ENCODE assay signal across 9 cellular contexts in the genomic region with DNA sequence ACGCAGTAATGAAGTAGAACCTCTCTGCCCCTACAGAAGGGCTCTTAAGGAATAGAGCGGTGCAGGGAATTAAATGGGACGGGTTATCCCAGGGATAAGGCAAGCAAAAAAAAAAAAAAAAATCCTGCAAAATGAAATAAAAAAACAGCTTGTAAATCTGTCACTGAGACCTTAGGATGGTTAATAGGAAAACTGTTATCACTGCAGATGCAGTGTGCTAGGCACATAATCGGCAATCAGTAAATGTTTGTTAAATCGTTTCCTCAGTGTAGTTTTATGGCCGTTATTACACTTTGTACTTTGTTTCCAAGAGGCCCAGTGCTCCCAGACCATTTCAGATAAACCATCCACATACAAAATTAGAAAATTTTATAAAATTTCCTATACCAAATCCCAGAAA. TPM values are rescaled to one million over a fixed set of nuclear protein-coding genes. Genes with fewer than 3 reads are reported as not detected.
A peak's percentile ranks its signal among the peaks of the same experiment; 100 is the strongest.
DNase-seq lines count a peak whose midpoint lies in the region; ATAC-seq, FAIRE-seq and TF ChIP-seq lines count a peak whose summit lies in the region.
"Had no signal": no experiment of that assay in that cellular context is flagged by ENCODE, and none has a peak within 500 bp of the region (broad histone marks: within the 10 kb centered on the region; RNA-seq: fewer than 3 reads in every experiment).

No MANE protein-coding gene starts in this region.

- H3K9me3 ChIP-seq in heart left ventricle: no peaks in the 10 kb centered on the region
- no peaks in the 10 kb centered on the region; the same call in 2 of the 3 replicates for H3K9me3 ChIP-seq in GM12878 (replicated peaks; ENCODE audit: control insufficient read depth, insufficient read depth, low read length)
- H3K9me3 ChIP-seq in upper lobe of right lung: no peaks in the 10 kb centered on the region

- 2 to 33% (median 17%) methylated on average over 6 of the region's 6 CpGs for WGBS in heart left ventricle, 4 donors
- 37% methylated on average over 6 of the region's 6 CpGs for WGBS in GM12878 (ENCODE audit: insufficient coverage, insufficient replicate concordance, low lambda C conversion rate, missing lambda C conversion rate)

- DNase-seq in heart left ventricle (no peak), left cardiac atrium (no peak), GM12878 (ENCODE audit: low read depth, low spot score) (no peak), lung microvascular endothelial cell (ENCODE audit: low read depth in 2 of 2) (peak; percentile 24 to 45), upper lobe of right lung (no peak), SKM-1 (lab: John Stamatoyannopoulos, UW; ENCODE audit: unreplicated experiment) (no peak)

- SMC1A ChIA-PET in GM12878 (lab: Charles Lee; ENCODE audit: uncharacterized antibody, unreplicated experiment): no interaction called here

- POLR2A ChIA-PET in GM12878 (lab: Charles Lee): interaction anchor here (0.6 kb wide), 1 partner anchor 45 kb away, joined by 3 read pairs; no protein-coding TSS in a partner anchor

- no TSS peak for BruUV-seq in GM12878 (replicated peaks; lab: Mats Ljungman, UMichigan)

- H2AFZ ChIP-seq in GM12878 (ENCODE audit: control insufficient read depth, low read depth, low read length): no peak overlapping the region

- H3K4me2 ChIP-seq in GM12878 (ENCODE audit: control insufficient read depth, insufficient read depth): peak overlapping the region; percentile 28; the same call in 1 of the 2 replicates

- H3K36me3 ChIP-seq in heart left ventricle: peaks cover 0 to 23% (median 17%) of the 10 kb centered on the region in 9 donors
- peaks cover 0 to 4% of the 10 kb centered on the region in 2 experiments; a peak in 1 of 4 replicates for H3K36me3 ChIP-seq in GM12878 (ENCODE audit: control insufficient read depth in 2 of 2, insufficient read depth in 2 of 2, low read length in 1 of 2)
- H3K36me3 ChIP-seq in upper lobe of right lung: peaks cover 4% of the 10 kb centered on the region

- no peak for TF ChIP-seq RAD21 in GM12878 (IDR thresholded peaks at IDR 0.05; ENCODE audit: insufficient read depth, low read depth, low read length)

- no peak for TF ChIP-seq EP300 in GM12878 (IDR thresholded peaks at IDR 0.05; ENCODE audit: borderline replicate concordance in 1 of 2, control insufficient read depth in 1 of 2, low read depth in 2 of 2, low read length in 2 of 2)

- in situ Hi-C loops in GM12878 (cut with MboI): no loop called here

- intact Hi-C loops in heart left ventricle (cut with DNase I): no loop called here
- intact Hi-C loops in left cardiac atrium (cut with DNase I): no loop called here
- intact Hi-C loops in GM12878 (cut with micrococcal nuclease; ENCODE audit: unreplicated experiment): loop anchor here (2.0 kb wide), 1 partner anchor 18 kb away; the partner anchor contains the start of gene RPL36A
- intact Hi-C loops in upper lobe of right lung (cut with DNase I): no loop called here

- ATAC-seq in heart left ventricle: no peak
- no peak for ATAC-seq in left cardiac atrium
- no peak for ATAC-seq in GM12878
- ATAC-seq in upper lobe of right lung: no peak
- no peak for ATAC-seq in GM21381 (IDR thresholded peaks at IDR 0.05; ENCODE audit: unreplicated experiment)
- no peak for ATAC-seq in HG03095 (IDR thresholded peaks at IDR 0.05; ENCODE audit: unreplicated experiment)

- TF ChIP-seq POLR2A in heart left ventricle (IDR thresholded peaks at IDR 0.05) (no peak), GM12878 (IDR thresholded peaks at IDR 0.05; ENCODE audit: low read depth, low read length) (no peak)

- peaks cover 0 to 33% (median 13%) of the 10 kb centered on the region in 12 donors for H3K4me1 ChIP-seq in heart left ventricle
- H3K4me1 ChIP-seq in GM12878 (ENCODE audit: control insufficient read depth, insufficient read depth, low read length): peaks cover 12% of the 10 kb centered on the region
- peaks cover 4% of the 10 kb centered on the region for H3K4me1 ChIP-seq in upper lobe of right lung

- CTCF ChIA-PET in GM12878 (lab: Yijun Ruan, JAX): no interaction called here

- H3K27me3 ChIP-seq in heart left ventricle (no peaks in the 10 kb centered on the region), GM12878 (replicated peaks in 1 of 2; ENCODE audit: control insufficient read depth in 2 of 2, insufficient read depth in 2 of 2, low read length in 1 of 2) (no peaks in the 10 kb centered on the region), upper lobe of right lung (no peaks in the 10 kb centered on the region)

- H4K20me1 ChIP-seq in GM12878 (ENCODE audit: control insufficient read depth, insufficient read depth): no peaks in the 10 kb centered on the region

- H3K4me3 ChIP-seq in heart left ventricle (peak overlapping the region; percentile 12 to 97 (median 66)), GM12878 (peak overlapping the region; percentile 75), upper lobe of right lung (peak overlapping the region; percentile 71)

- H3K27ac ChIP-seq in heart left ventricle (peak overlapping the region in 9 of 12 donors; percentile 86 to 97 (median 91)), GM12878 (ENCODE audit: control insufficient read depth, insufficient read depth) (peak overlapping the region; percentile 92), upper lobe of right lung (peak overlapping the region; percentile 92)

- RAD21 ChIA-PET in GM12878 (lab: Charles Lee; ENCODE audit: unreplicated experiment): no interaction called here

- FAIRE-seq in GM12878 (lab: Jason Lieb, UNC): no peak

- H3K79me2 ChIP-seq in GM12878 (ENCODE audit: control insufficient read depth, insufficient read depth, low read length): peaks cover 57% of the 10 kb centered on the region

- no peak for TF ChIP-seq CTCF in heart left ventricle (IDR thresholded peaks at IDR 0.05)
- no peak for TF ChIP-seq CTCF in GM12878 (IDR thresholded peaks at IDR 0.05 in 2 of 3, conservative IDR thresholded peaks at IDR 0.05 in 1 of 3; ENCODE audit: control insufficient read depth in 2 of 3, extremely low read depth in 1 of 3, insufficient read depth in 1 of 3, low read depth in 3 of 3, low read length in 3 of 3)
- TF ChIP-seq CTCF in upper lobe of right lung (IDR thresholded peaks at IDR 0.05): no peak

- H3K9ac ChIP-seq in GM12878 (ENCODE audit: control insufficient read depth, insufficient read depth, low read length): peak overlapping the region; percentile 84

RNA-seq across cellular contexts. Expression of gene HNRNPH2, which starts 1.0 kb away (rescaled TPM):
- total RNA-seq in heart left ventricle (10 to 100 TPM; 36.5 to 71.8 (median 56.8) TPM), left cardiac atrium (10 to 100 TPM; 52.7 to 70.6 TPM), GM12878 (2014; rRNA removed) (34.5 and 43.4 TPM in 2 replicates), GM12878 (2014; rRNA removed; fragmentation: Illumina TruSeq; extraction: Trizol) (67.0 and 69.1 TPM in 2 replicates), GM12878 (2021) (42.4 and 42.8 TPM in 2 replicates), lung microvascular endothelial cell (65.4 and 70.6 TPM in 2 replicates), upper lobe of right lung (67.1 TPM)
- polyA plus RNA-seq in heart left ventricle (10 to 100 TPM; 37.0 to 71.9 TPM), GM12878 (2011; rRNA removed) (46.6 and 61.9 TPM in 2 replicates), GM12878 (2014; fragmentation: Illumina TruSeq; extraction: Trizol) (73.3 and 90.2 TPM in 2 replicates), GM12878 (2014; fragmentation: Nextera tagmentation; extraction: Ambion mirVana) (10 to 100 TPM; 55.7 to 90.8 TPM), GM12878 (2014; rRNA removed) (44.9 and 49.6 TPM in 2 replicates), GM12878 (2016; fragmentation: Nextera tagmentation; extraction: Ambion mirVana) (100 to 1,000 TPM in 1 of 2 experiments, 10 to 100 TPM in 1; 98.1 to 102 TPM)
- 8.2 and 10.3 TPM in 2 replicates for total RNA-seq in GM12878 (2013; cell fraction: nucleolus; rRNA removed)
- polyA plus RNA-seq in GM12878 (2011; ENCODE audit: low read depth): 33.7 TPM
- polyA plus RNA-seq in GM12878 (2011; cell fraction: cytosol; rRNA removed): 15.3 and 19.3 TPM in 2 replicates
- 9.5 and 17.9 TPM in 2 replicates for polyA plus RNA-seq in GM12878 (2011; cell fraction: nucleus; rRNA removed)
- 42.8 and 43.5 TPM in 2 replicates for polyA plus RNA-seq in GM12878 (2012)
- 22.8 and 32.7 TPM in 2 replicates for polyA minus RNA-seq in GM12878 (2011; rRNA and poly(A)+ RNA removed)
- polyA minus RNA-seq in GM12878 (2011; cell fraction: cytosol; rRNA and poly(A)+ RNA removed): 8.2 and 9.3 TPM in 2 replicates
- polyA minus RNA-seq in GM12878 (2011; cell fraction: nucleus; rRNA and poly(A)+ RNA removed): 3.4 and 6.9 TPM in 2 replicates

RNA-seq across cellular contexts. Expression of gene GLA, which starts 1.3 kb away (rescaled TPM):
- 10 to 100 TPM in 7 of 9 donors, 1 to 10 TPM in 2; 5.2 to 27.5 (median 11.1) TPM for total RNA-seq in heart left ventricle
- polyA plus RNA-seq in heart left ventricle: 10 to 100 TPM; 16.4 to 19.9 TPM
- total RNA-seq in left cardiac atrium: 10 to 100 TPM; 17.8 to 23.8 TPM
- 16.7 and 18.1 TPM in 2 replicates for total RNA-seq in GM12878 (2013; cell fraction: nucleolus; rRNA removed)
- 23.3 and 23.8 TPM in 2 replicates for total RNA-seq in GM12878 (2014; rRNA removed)
- 25.3 and 26.7 TPM in 2 replicates for total RNA-seq in GM12878 (2014; rRNA removed; fragmentation: Illumina TruSeq; extraction: Trizol)
- total RNA-seq in GM12878 (2021): 24.4 and 25.0 TPM in 2 replicates
- polyA plus RNA-seq in GM12878 (2011; ENCODE audit: low read depth): 24.9 TPM
- 31.7 and 32.8 TPM in 2 replicates for polyA plus RNA-seq in GM12878 (2011; rRNA removed)
- 20.5 and 22.7 TPM in 2 replicates for polyA plus RNA-seq in GM12878 (2011; cell fraction: cytosol; rRNA removed)
- polyA plus RNA-seq in GM12878 (2011; cell fraction: nucleus; rRNA removed): 42.4 and 53.4 TPM in 2 replicates
- polyA plus RNA-seq in GM12878 (2012): 17.1 and 23.4 TPM in 2 replicates
- 29.2 and 34.1 TPM in 2 replicates for polyA plus RNA-seq in GM12878 (2014; fragmentation: Illumina TruSeq; extraction: Trizol)
- 10 to 100 TPM; 39.2 to 66.4 TPM for polyA plus RNA-seq in GM12878 (2014; fragmentation: Nextera tagmentation; extraction: Ambion mirVana)
- 20.3 and 28.9 TPM in 2 replicates for polyA plus RNA-seq in GM12878 (2014; rRNA removed)
- polyA plus RNA-seq in GM12878 (2016; fragmentation: Nextera tagmentation; extraction: Ambion mirVana): 10 to 100 TPM; 26.8 to 29.8 TPM
- 7.9 and 11.5 TPM in 2 replicates for polyA minus RNA-seq in GM12878 (2011; rRNA and poly(A)+ RNA removed)
- 4.8 and 7.3 TPM in 2 replicates for polyA minus RNA-seq in GM12878 (2011; cell fraction: cytosol; rRNA and poly(A)+ RNA removed)
- polyA minus RNA-seq in GM12878 (2011; cell fraction: nucleus; rRNA and poly(A)+ RNA removed): 5.2 and 5.4 TPM in 2 replicates
- 16.9 and 19.2 TPM in 2 replicates for total RNA-seq in lung microvascular endothelial cell
- 46.3 TPM for total RNA-seq in upper lobe of right lung

RNA-seq across cellular contexts. Expression of gene RPL36A, which starts 18.2 kb away (rescaled TPM):
- total RNA-seq in heart left ventricle (100 to 1,000 TPM in 2 of 9 donors, 10 to 100 TPM in 7; 47.8 to 757 (median 69.7) TPM), left cardiac atrium (100 to 1,000 TPM in 1 of 2 donors, 10 to 100 TPM in 1; 98.2 to 109 TPM), GM12878 (2014; rRNA removed) (1,479 and 1,585 TPM in 2 replicates), GM12878 (2014; rRNA removed; fragmentation: Illumina TruSeq; extraction: Trizol) (3,614 and 3,813 TPM in 2 replicates), GM12878 (2021) (425 and 522 TPM in 2 replicates), lung microvascular endothelial cell (208 and 241 TPM in 2 replicates), upper lobe of right lung (133 TPM)
- polyA plus RNA-seq in heart left ventricle (1,000 to 10,000 TPM; 1,215 to 2,246 TPM), GM12878 (2011; rRNA removed) (3,267 and 3,973 TPM in 2 replicates), GM12878 (2014; fragmentation: Illumina TruSeq; extraction: Trizol) (4,528 and 6,688 TPM in 2 replicates), GM12878 (2014; fragmentation: Nextera tagmentation; extraction: Ambion mirVana) (1,000 to 10,000 TPM; 3,535 to 3,952 TPM), GM12878 (2014; rRNA removed) (2,484 and 3,273 TPM in 2 replicates), GM12878 (2016; fragmentation: Nextera tagmentation; extraction: Ambion mirVana) (100 to 1,000 TPM; 771 to 830 TPM)
- 262 and 314 TPM in 2 replicates for total RNA-seq in GM12878 (2013; cell fraction: nucleolus; rRNA removed)
- 219 TPM for polyA plus RNA-seq in GM12878 (2011; ENCODE audit: low read depth)
- polyA plus RNA-seq in GM12878 (2011; cell fraction: cytosol; rRNA removed): 615 and 2,011 TPM in 2 replicates
- polyA plus RNA-seq in GM12878 (2011; cell fraction: nucleus; rRNA removed): 664 and 927 TPM in 2 replicates
- 1,929 and 2,829 TPM in 2 replicates for polyA plus RNA-seq in GM12878 (2012)
- 153 and 443 TPM in 2 replicates for polyA minus RNA-seq in GM12878 (2011; rRNA and poly(A)+ RNA removed)
- polyA minus RNA-seq in GM12878 (2011; cell fraction: cytosol; rRNA and poly(A)+ RNA removed): 65.4 and 82.9 TPM in 2 replicates
- 56.8 and 89.8 TPM in 2 replicates for polyA minus RNA-seq in GM12878 (2011; cell fraction: nucleus; rRNA and poly(A)+ RNA removed)

RNA-seq across cellular contexts. Expression of gene BTK, which starts 23.1 kb away (rescaled TPM):
- total RNA-seq in heart left ventricle (10 to 100 TPM in 1 of 9 donors, 1 to 10 TPM in 4, under 1 TPM in 4; 0.25 to 18.8 (median 1.6) TPM), left cardiac atrium (1 to 10 TPM; 3.5 to 5.9 TPM), GM12878 (2014; rRNA removed) (69.0 and 79.8 TPM in 2 replicates), GM12878 (2014; rRNA removed; fragmentation: Illumina TruSeq; extraction: Trizol) (112 and 117 TPM in 2 replicates), GM12878 (2021) (96.3 and 99.5 TPM in 2 replicates), lung microvascular endothelial cell (not detected in 2 replicates), upper lobe of right lung (34.1 TPM)
- polyA plus RNA-seq in heart left ventricle (1 to 10 TPM; 1.4 to 1.5 TPM), GM12878 (2011; rRNA removed) (82.0 and 96.3 TPM in 2 replicates), GM12878 (2014; fragmentation: Illumina TruSeq; extraction: Trizol) (154 and 191 TPM in 2 replicates), GM12878 (2014; fragmentation: Nextera tagmentation; extraction: Ambion mirVana) (10 to 100 TPM; 24.0 to 94.5 TPM), GM12878 (2014; rRNA removed) (99.0 and 104 TPM in 2 replicates), GM12878 (2016; fragmentation: Nextera tagmentation; extraction: Ambion mirVana) (10 to 100 TPM; 81.9 to 83.3 TPM)
- 232 and 237 TPM in 2 replicates for total RNA-seq in GM12878 (2013; cell fraction: nucleolus; rRNA removed)
- 81.3 TPM for polyA plus RNA-seq in GM12878 (2011; ENCODE audit: low read depth)
- 52.8 and 54.3 TPM in 2 replicates for polyA plus RNA-seq in GM12878 (2011; cell fraction: cytosol; rRNA removed)
- polyA plus RNA-seq in GM12878 (2011; cell fraction: nucleus; rRNA removed): 101 and 126 TPM in 2 replicates
- 88.1 and 105 TPM in 2 replicates for polyA plus RNA-seq in GM12878 (2012)
- 42.1 and 46.4 TPM in 2 replicates for polyA minus RNA-seq in GM12878 (2011; rRNA and poly(A)+ RNA removed)
- polyA minus RNA-seq in GM12878 (2011; cell fraction: cytosol; rRNA and poly(A)+ RNA removed): 16.4 and 20.7 TPM in 2 replicates
- 28.5 and 35.8 TPM in 2 replicates for polyA minus RNA-seq in GM12878 (2011; cell fraction: nucleus; rRNA and poly(A)+ RNA removed)
- total RNA-seq: renal cortical epithelial cell had no signal

Comparison
In these comparisons a context has a peak if more than half of its experiments do, and no peak if none do; other contexts are left out.
1. DNase-seq: peak in lung microvascular endothelial cell (2 of 2); none in heart left ventricle (0 of 5), left cardiac atrium (single experiment), GM12878 (single experiment), upper lobe of right lung (single experiment) and SKM-1 (single experiment).
2. Peak in every context shown above with its lines, with median percentiles within 50 percentile points of each other: H3K27ac ChIP-seq and H3K4me3 ChIP-seq.